In the genomic region with DNA sequence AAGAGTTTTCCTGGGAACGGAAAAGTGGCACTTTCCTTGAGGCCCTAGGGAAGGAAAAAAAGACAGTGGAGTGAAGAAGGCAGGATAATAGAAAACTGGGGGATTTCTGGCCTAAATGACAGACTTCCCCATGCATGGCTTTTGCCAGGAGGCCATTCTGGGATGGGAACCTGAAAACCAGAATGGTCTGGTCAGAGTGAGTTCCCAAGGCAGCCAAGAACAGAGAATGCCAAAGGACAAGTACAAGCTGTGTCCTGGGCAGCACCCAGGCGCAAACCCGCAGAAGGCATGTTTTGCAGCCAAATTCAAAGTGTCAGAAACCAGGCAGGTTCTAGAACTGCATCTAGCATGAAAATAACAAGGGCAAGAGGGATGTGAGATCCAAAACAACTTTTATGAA, we compare ENCODE assay signal across 30 cellular contexts.
"Had no signal": no experiment of that assay in that cellular context is flagged by ENCODE, and none has a peak within 500 bp of the region (broad histone marks: within the 10 kb centered on the region; RNA-seq: fewer than 3 reads in every experiment).

No MANE protein-coding gene starts in this region.

- H3K27me3 ChIP-seq: adrenal gland, ascending aorta, cardiac muscle cell, esophagus squamous epithelium, ovary, upper lobe of left lung had no signal

- H3K4me3 ChIP-seq: adrenal gland, ascending aorta, cardiac muscle cell, esophagus squamous epithelium, ovary, prostate gland, smooth muscle cell, upper lobe of left lung had no signal

- H3K27ac ChIP-seq: adrenal gland, ascending aorta, cardiac muscle cell, esophagus squamous epithelium, ovary, prostate gland, upper lobe of left lung, VCaP had no signal

- DNase-seq: activated CD4-positive, alpha-beta T cell treated with anti-CD3 and anti-CD28 coated beads for 4 hours; activated CD4-positive, alpha-beta T cell treated with anti-CD3 and anti-CD28 coated beads, Interleukin-2, amount 50 U/mL, for 48 hours; activated CD8-positive, alpha-beta memory T cell treated with anti-CD3 and anti-CD28 coated beads for 24 hours; activated effector memory CD4-positive, alpha-beta T cell treated with Interleukin-2 at 50 U/mL for 16 hours; activated naive CD4-positive, alpha-beta T cell treated with anti-CD3 and anti-CD28 coated beads for 36 hours; activated naive CD8-positive, alpha-beta T cell treated with anti-CD3 and anti-CD28 coated beads for 36 hours; adrenal gland; esophagus squamous epithelium; foreskin melanocyte; islet precursor cell; left cardiac atrium; left ventricle myocardium superior; naive thymus-derived CD4-positive, alpha-beta T cell; ovary; retina; stimulated activated CD4-positive, alpha-beta T cell treated with anti-CD3 and anti-CD28 coated beads, Interleukin-1b, Interleukin-23, amount 100 ng/mL, for 48 hours; stimulated activated CD4-positive, alpha-beta T cell treated with anti-CD3 and anti-CD28 coated beads, Interleukin-4, amount 100 ng/mL, for 4 hours; stimulated activated CD8-positive, alpha-beta memory T cell treated with anti-CD3 and anti-CD28 coated beads, Interleukin-4, amount 100 ng/mL, for 48 hours; stimulated activated naive CD8-positive, alpha-beta T cell treated with anti-CD3 and anti-CD28 coated beads, Interleukin-15, amount 100 ng/mL, for 72 hours; T-helper 9 cell; upper lobe of left lung had no signal

- FAIRE-seq: TTC549 had no signal

- H3K4me1 ChIP-seq: adrenal gland, ascending aorta, prostate gland, upper lobe of left lung had no signal

- H3K27ac Mint-ChIP-seq: activated naive CD4-positive, alpha-beta T cell treated with anti-CD3 and anti-CD28 coated beads for 36 hours; activated naive CD8-positive, alpha-beta T cell treated with anti-CD3 and anti-CD28 coated beads for 36 hours; brain; mesothelial cell of epicardium; stimulated activated memory B cell treated with anti-CD40 and anti-IgM and Interleukin-4, amounts not matched to agents 10 μg/mL and 1 μg/mL and 100 μg/mL, for 72 hours; stimulated activated naive CD8-positive, alpha-beta T cell treated with anti-CD3 and anti-CD28 coated beads, Interleukin-15, amount 100 ng/mL, for 72 hours had no signal

- H3K36me3 ChIP-seq: adrenal gland, ascending aorta, cardiac muscle cell, esophagus squamous epithelium, ovary, prostate gland, upper lobe of left lung had no signal

- H3K4me2 ChIP-seq: smooth muscle cell had no signal

- H3K4me1 Mint-ChIP-seq: brain; mesothelial cell of epicardium; stimulated activated memory B cell treated with anti-CD40 and anti-IgM and Interleukin-4, amounts not matched to agents 10 μg/mL and 1 μg/mL and 100 μg/mL, for 72 hours; stimulated activated naive CD8-positive, alpha-beta T cell treated with anti-CD3 and anti-CD28 coated beads, Interleukin-15, amount 100 ng/mL, for 72 hours had no signal

- H3K9me3 ChIP-seq: adrenal gland, ascending aorta, esophagus squamous epithelium, ovary, prostate gland, upper lobe of left lung had no signal

- H3K27me3 Mint-ChIP-seq: activated naive CD8-positive, alpha-beta T cell treated with anti-CD3 and anti-CD28 coated beads for 36 hours; brain; naive thymus-derived CD4-positive, alpha-beta T cell; stimulated activated memory B cell treated with anti-CD40 and anti-IgM and Interleukin-4, amounts not matched to agents 10 μg/mL and 1 μg/mL and 100 μg/mL, for 72 hours; stimulated activated naive CD8-positive, alpha-beta T cell treated with anti-CD3 and anti-CD28 coated beads, Interleukin-15, amount 100 ng/mL, for 72 hours had no signal

- H3K4me3 Mint-ChIP-seq: activated naive CD4-positive, alpha-beta T cell treated with anti-CD3 and anti-CD28 coated beads for 36 hours; activated naive CD8-positive, alpha-beta T cell treated with anti-CD3 and anti-CD28 coated beads for 36 hours; brain; mesothelial cell of epicardium; naive thymus-derived CD4-positive, alpha-beta T cell; stimulated activated memory B cell treated with anti-CD40 and anti-IgM and Interleukin-4, amounts not matched to agents 10 μg/mL and 1 μg/mL and 100 μg/mL, for 72 hours; stimulated activated naive CD8-positive, alpha-beta T cell treated with anti-CD3 and anti-CD28 coated beads, Interleukin-15, amount 100 ng/mL, for 72 hours had no signal
